In the genomic region with DNA sequence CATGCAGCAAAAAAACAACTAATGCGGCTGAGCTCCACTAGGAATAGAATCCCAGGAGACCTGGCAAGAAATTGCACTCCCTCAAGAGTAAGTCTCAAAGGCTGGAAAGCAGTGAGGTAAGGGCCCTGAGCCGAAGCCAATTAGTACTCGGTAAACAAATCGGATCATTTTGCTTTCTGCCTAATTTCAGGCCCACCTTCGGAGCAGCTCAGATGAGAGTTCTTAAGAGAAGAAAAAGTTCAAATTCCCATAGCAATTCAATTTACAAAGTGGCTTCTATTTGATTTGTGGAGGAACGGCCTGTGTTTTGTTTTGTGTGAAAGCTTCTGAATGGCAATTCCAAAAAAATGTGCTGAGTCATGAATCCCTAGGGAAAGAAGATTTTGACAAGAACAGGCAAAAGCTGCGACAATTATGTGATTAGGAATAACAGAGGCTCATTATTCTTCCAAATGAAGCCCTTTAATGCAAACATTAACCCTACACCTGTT, we compare ENCODE assay signal across 12 cellular contexts.
DNase-seq lines count a peak whose midpoint lies in the region; ATAC-seq, FAIRE-seq and TF ChIP-seq lines count a peak whose summit lies in the region.
"Had no signal": no experiment of that assay in that cellular context is flagged by ENCODE, and none has a peak within 500 bp of the region (broad histone marks: within the 10 kb centered on the region; RNA-seq: fewer than 3 reads in every experiment).

No MANE protein-coding gene starts in this region.

- no peak overlapping the region for H3K4me2 ChIP-seq in mammary epithelial cell (ENCODE audit: insufficient read depth, low read depth, low read length)
- peak overlapping the region; percentile 74 for H3K4me2 ChIP-seq in astrocyte (ENCODE audit: low read length)
- peak overlapping the region; percentile 37 for H3K4me2 ChIP-seq in keratinocyte (ENCODE audit: control insufficient read depth, extremely low read depth, insufficient read depth, low read depth, low read length)

- H3K4me3 ChIP-seq in mammary epithelial cell (replicated peaks in 1 of 3; ENCODE audit: insufficient read depth in 1 of 3, low read depth in 2 of 3, low read length in 3 of 3) = no peak overlapping the region
- H3K4me3 ChIP-seq in breast epithelium = no peak overlapping the region
- H3K4me3 ChIP-seq in astrocyte (ENCODE audit: insufficient read depth, low read depth, low read length) = no peak overlapping the region
- H3K4me3 ChIP-seq in keratinocyte (ENCODE audit: control insufficient read depth in 2 of 3, extremely low read depth in 1 of 3, insufficient read depth in 2 of 3, low read depth in 1 of 3, low read length in 3 of 3) = no peak overlapping the region
- no peak overlapping the region for H3K4me3 ChIP-seq in uterus

- DNase-seq in mammary epithelial cell (no peak), breast epithelium (ENCODE audit: low spot score in 2 of 2) (no peak), astrocyte (ENCODE audit: low read depth) (peak; percentile 67), keratinocyte (ENCODE audit: low read depth, low spot score) (no peak), uterus (peak in 1 of 2 donors; percentile 30), ecto neural progenitor cell (ENCODE audit: low spot score) (no peak)
- DNase-seq: activated CD4-positive, alpha-beta T cell treated with anti-CD3 and anti-CD28 coated beads, Interleukin-2, amount 50 U/mL, for 48 hours; KG1 had no signal

- H4K20me1 ChIP-seq in mammary epithelial cell (ENCODE audit: insufficient read depth, low read length) = no peaks in the 10 kb centered on the region
- H4K20me1 ChIP-seq in astrocyte (ENCODE audit: insufficient read depth, low read length) = no peaks in the 10 kb centered on the region
- no peaks in the 10 kb centered on the region for H4K20me1 ChIP-seq in keratinocyte (ENCODE audit: control insufficient read depth, extremely low read depth, insufficient read depth, low read length)

- H3K36me3 Mint-ChIP-seq in astrocyte (ENCODE audit: low read depth, unreplicated experiment) = no peaks in the 10 kb centered on the region
- H3K36me3 Mint-ChIP-seq: stimulated activated effector memory CD8-positive, alpha-beta T cell treated with anti-CD3 and anti-CD28 coated beads, Interleukin-12 subunit alpha, Interleukin-12 subunit beta, amount 100 ng/mL, for 72 hours had no signal

- intact Hi-C loops in mammary epithelial cell (cut with micrococcal nuclease) (loop anchor here (10.0 kb wide), 1 partner anchor 56 kb away; the partner anchor contains the start of gene SLC16A9), breast epithelium (cut with DNase I; ENCODE audit: low total_unique reads) (no loop called here), uterus (cut with DNase I; ENCODE audit: low total_unique reads) (no loop called here)

- no peaks in the 10 kb centered on the region for H3K36me3 ChIP-seq in mammary epithelial cell (ENCODE audit: insufficient read depth, low read length)
- no peaks in the 10 kb centered on the region for H3K36me3 ChIP-seq in breast epithelium
- H3K36me3 ChIP-seq in astrocyte (ENCODE audit: insufficient read depth, low read length) = no peaks in the 10 kb centered on the region
- H3K36me3 ChIP-seq in keratinocyte (ENCODE audit: control insufficient read depth in 2 of 2, extremely low read depth in 1 of 2, insufficient read depth in 2 of 2, low read length in 2 of 2) = no peaks in the 10 kb centered on the region
- no peaks in the 10 kb centered on the region for H3K36me3 ChIP-seq in uterus

- CTCF ChIA-PET in mammary epithelial cell (lab: Charles Lee; ENCODE audit: low non-redundant PET) = no interaction called here

- H3K27me3 ChIP-seq in mammary epithelial cell (ENCODE audit: insufficient read depth, low read length) = no peaks in the 10 kb centered on the region
- H3K27me3 ChIP-seq in breast epithelium = no peaks in the 10 kb centered on the region
- H3K27me3 ChIP-seq in astrocyte (ENCODE audit: insufficient read depth, low read length) = no peaks in the 10 kb centered on the region
- H3K27me3 ChIP-seq in keratinocyte (ENCODE audit: control insufficient read depth, extremely low read depth, insufficient read depth, low read length) = no peaks in the 10 kb centered on the region
- H3K27me3 ChIP-seq in uterus = no peaks in the 10 kb centered on the region

- FAIRE-seq in astrocyte (lab: Jason Lieb, UNC) (no peak), keratinocyte (lab: Jason Lieb, UNC) (no peak)

- TF ChIP-seq CTCF in mammary epithelial cell (conservative IDR thresholded peaks at IDR 0.05 in 1 of 2, IDR thresholded peaks at IDR 0.05 in 1 of 2; ENCODE audit: extremely low read depth in 1 of 2, insufficient read depth in 1 of 2, low read depth in 1 of 2, low read length in 2 of 2) = no peak
- TF ChIP-seq CTCF in breast epithelium (IDR thresholded peaks at IDR 0.05) = no peak
- TF ChIP-seq CTCF in astrocyte (IDR thresholded peaks at IDR 0.05; ENCODE audit: insufficient read depth, low read depth, low read length) = no peak
- TF ChIP-seq CTCF in keratinocyte (optimal IDR thresholded peaks at IDR 0.05 in 1 of 3, IDR thresholded peaks at IDR 0.05 in 1 of 3, conservative IDR thresholded peaks at IDR 0.05 in 1 of 3; ENCODE audit: extremely low read depth in 1 of 3, insufficient read depth in 2 of 3, low read length in 3 of 3) = no peak
- TF ChIP-seq CTCF in uterus (IDR thresholded peaks at IDR 0.05) = no peak

- peaks cover 6% of the 10 kb centered on the region for H3K9me3 Mint-ChIP-seq in astrocyte (ENCODE audit: unreplicated experiment)

- TF ChIP-seq POLR2A in breast epithelium (IDR thresholded peaks at IDR 0.05) (no peak), uterus (IDR thresholded peaks at IDR 0.05) (no peak)

- in situ Hi-C loops in mammary epithelial cell (cut with MboI; ENCODE audit: low sequenced_read_pairs in 2 of 2) = no loop called here

- no TSS peak for BruUV-seq in mammary epithelial cell (replicated peaks; lab: Mats Ljungman, UMichigan)

- dilution Hi-C loops in mammary epithelial cell (cut with HindIII; ENCODE audit: low sequenced_read_pairs) (no loop called here), keratinocyte (cut with MboI; ENCODE audit: extremely low pct_ligation_motif_present, low sequenced_read_pairs) (no loop called here)

- H3K9me1 ChIP-seq in keratinocyte (ENCODE audit: control insufficient read depth, extremely low read depth, insufficient read depth, low read length) = no peaks in the 10 kb centered on the region

- no peak overlapping the region for H3K4me3 Mint-ChIP-seq in astrocyte (ENCODE audit: unreplicated experiment)
- H3K4me3 Mint-ChIP-seq: stimulated activated effector memory CD8-positive, alpha-beta T cell treated with anti-CD3 and anti-CD28 coated beads, Interleukin-12 subunit alpha, Interleukin-12 subunit beta, amount 100 ng/mL, for 72 hours had no signal

- H2AFZ ChIP-seq in mammary epithelial cell (ENCODE audit: low read depth, low read length) (peak overlapping the region; percentile 46), astrocyte (ENCODE audit: low read depth, low read length) (peak overlapping the region; percentile 63), keratinocyte (ENCODE audit: control insufficient read depth, low read length) (peak overlapping the region; percentile 53)

- 15% methylated on average over 7 of the region's 7 CpGs for WGBS in mammary epithelial cell (ENCODE audit: low coverage, missing lambda C conversion rate)

- H3K9me3 ChIP-seq in mammary epithelial cell (replicated peaks; ENCODE audit: insufficient read depth, low read length) (no peaks in the 10 kb centered on the region), breast epithelium (peaks cover 0 to 8% of the 10 kb centered on the region in 2 donors), astrocyte (ENCODE audit: insufficient read depth, low read depth, low read length) (no peaks in the 10 kb centered on the region), keratinocyte (ENCODE audit: control insufficient read depth, low read depth, low read length) (no peaks in the 10 kb centered on the region), uterus (no peaks in the 10 kb centered on the region)

- peaks cover 6% of the 10 kb centered on the region for H3K4me1 Mint-ChIP-seq in astrocyte (ENCODE audit: low read depth, unreplicated experiment)
- H3K4me1 Mint-ChIP-seq: stimulated activated effector memory CD8-positive, alpha-beta T cell treated with anti-CD3 and anti-CD28 coated beads, Interleukin-12 subunit alpha, Interleukin-12 subunit beta, amount 100 ng/mL, for 72 hours had no signal

- no peaks in the 10 kb centered on the region for H3K4me1 ChIP-seq in mammary epithelial cell (ENCODE audit: insufficient read depth, low read length)
- H3K4me1 ChIP-seq in breast epithelium = no peaks in the 10 kb centered on the region
- peaks cover 8% of the 10 kb centered on the region for H3K4me1 ChIP-seq in astrocyte (ENCODE audit: insufficient read depth, low read length)
- H3K4me1 ChIP-seq in keratinocyte (ENCODE audit: control insufficient read depth, extremely low read depth, insufficient read depth, low read length) = peaks cover 3% of the 10 kb centered on the region
- no peaks in the 10 kb centered on the region for H3K4me1 ChIP-seq in uterus

- ATAC-seq in HG03196 (IDR thresholded peaks at IDR 0.05; ENCODE audit: unreplicated experiment) (no peak), GM19324 (IDR thresholded peaks at IDR 0.05; ENCODE audit: low FRiP score, unreplicated experiment) (no peak)
- ATAC-seq: activated naive CD4-positive, alpha-beta T cell treated with anti-CD3 and anti-CD28 coated beads, Interleukin-2, amount 50 U/mL, for 72 hours; stimulated activated effector memory CD8-positive, alpha-beta T cell treated with anti-CD3 and anti-CD28 coated beads, Interleukin-12 subunit alpha, Interleukin-12 subunit beta, amount 100 ng/mL, for 72 hours had no signal

- H3K27ac Mint-ChIP-seq in astrocyte (ENCODE audit: unreplicated experiment) = no peak overlapping the region
- H3K27ac Mint-ChIP-seq: activated naive CD4-positive, alpha-beta T cell treated with anti-CD3 and anti-CD28 coated beads, Interleukin-2, amount 50 U/mL, for 72 hours; stimulated activated effector memory CD8-positive, alpha-beta T cell treated with anti-CD3 and anti-CD28 coated beads, Interleukin-12 subunit alpha, Interleukin-12 subunit beta, amount 100 ng/mL, for 72 hours had no signal

- H3K27ac ChIP-seq in mammary epithelial cell (ENCODE audit: insufficient read depth, low read depth, low read length) = no peak overlapping the region
- no peak overlapping the region for H3K27ac ChIP-seq in breast epithelium
- no peak overlapping the region for H3K27ac ChIP-seq in astrocyte (ENCODE audit: low read depth, low read length)
- no peak overlapping the region for H3K27ac ChIP-seq in keratinocyte (ENCODE audit: control insufficient read depth, insufficient read depth, low read length)
- peak overlapping the region; percentile 62 to 70 for H3K27ac ChIP-seq in uterus

- H3K27me3 Mint-ChIP-seq in astrocyte (ENCODE audit: low read depth, unreplicated experiment) = no peaks in the 10 kb centered on the region

- H3K9ac ChIP-seq in mammary epithelial cell (ENCODE audit: insufficient read depth, low read length) (no peak overlapping the region), astrocyte (ENCODE audit: low read length) (peak overlapping the region; percentile 40), keratinocyte (ENCODE audit: control insufficient read depth, extremely low read depth, insufficient read depth, low read length) (no peak overlapping the region)

- H3K79me2 ChIP-seq in mammary epithelial cell (ENCODE audit: insufficient read depth, low read length) (no peaks in the 10 kb centered on the region), astrocyte (ENCODE audit: insufficient read depth, low read length) (no peaks in the 10 kb centered on the region), keratinocyte (ENCODE audit: control insufficient read depth, insufficient read depth, low read length) (no peaks in the 10 kb centered on the region)

Comparison
In these comparisons a context has a peak if more than half of its experiments do, and no peak if none do; other contexts are left out.
1. H3K27ac ChIP-seq: peak in uterus (2 of 2); none in mammary epithelial cell (single experiment), breast epithelium (0 of 2), astrocyte (single experiment) and keratinocyte (single experiment).
2. Peak in every context shown above with its lines, with median percentiles within 50 percentile points of each other: H2AFZ ChIP-seq.